ENCODE assay signal across 23 cellular contexts in the genomic region with DNA sequence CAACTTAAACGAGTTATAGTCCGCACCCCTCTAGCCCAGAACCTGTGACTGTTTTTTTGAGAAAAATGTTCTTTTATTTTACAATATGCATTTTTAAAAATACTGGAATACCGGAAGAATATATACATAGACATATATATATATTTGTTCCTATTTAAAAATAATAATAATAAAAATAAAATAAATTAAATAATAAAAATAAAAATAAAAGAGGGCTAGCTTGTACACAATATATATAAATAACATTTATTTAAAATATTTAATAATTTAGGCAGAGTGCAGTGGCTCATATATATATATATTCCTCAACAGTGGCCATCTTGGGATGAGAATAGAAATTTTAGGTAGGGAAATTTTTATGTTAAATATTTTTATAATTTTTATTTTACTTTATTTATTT.
DNase-seq lines count a peak whose midpoint lies in the region; ATAC-seq, FAIRE-seq and TF ChIP-seq lines count a peak whose summit lies in the region.
"Had no signal": no experiment of that assay in that cellular context is flagged by ENCODE, and none has a peak within 500 bp of the region (broad histone marks: within the 10 kb centered on the region; RNA-seq: fewer than 3 reads in every experiment).

No MANE protein-coding gene starts in this region.

- no peak overlapping the region for H3K4me3 Mint-ChIP-seq in GM23338
- H3K4me3 Mint-ChIP-seq: CD14-positive monocyte; CD4-positive, alpha-beta T cell; CD8-positive, alpha-beta memory T cell; H9 had no signal

- no peak for ATAC-seq in pancreas
- no peak for ATAC-seq in GM18511 (IDR thresholded peaks at IDR 0.05; ENCODE audit: unreplicated experiment)
- no peak for ATAC-seq in GM23338
- ATAC-seq: HCT116 had no signal

- H3K27ac Mint-ChIP-seq in GM23338: no peak overlapping the region
- H3K27ac Mint-ChIP-seq: CD14-positive monocyte; CD4-positive, alpha-beta T cell; CD8-positive, alpha-beta memory T cell; H9 had no signal

- no peaks in the 10 kb centered on the region for H3K9me3 ChIP-seq in pancreas
- H3K9me3 ChIP-seq: BE2C had no signal

- H3F3A ChIP-seq in GM23338 (replicated peaks; ENCODE audit: low read depth): no peaks in the 10 kb centered on the region

- no peak for TF ChIP-seq CTCF in pancreas (IDR thresholded peaks at IDR 0.05)
- no peak for TF ChIP-seq CTCF in GM23338 (conservative IDR thresholded peaks at IDR 0.05; ENCODE audit: low read depth in 2 of 2)

- no peak overlapping the region for H3K4me2 ChIP-seq in GM23338

- H3K27me3 ChIP-seq in pancreas (no peaks in the 10 kb centered on the region), GM23338 (ENCODE audit: insufficient read depth) (no peaks in the 10 kb centered on the region)
- H3K27me3 ChIP-seq: BE2C; BLaER1 treated with 17β-estradiol and CSF1 and Interleukin-3, amounts not matched to agents 10 nM and 100 nM had no signal

- H2AFZ ChIP-seq in GM23338: no peak overlapping the region
- H2AFZ ChIP-seq: GM23248 had no signal

- no peaks in the 10 kb centered on the region for H3K79me2 ChIP-seq in GM23338 (replicated peaks; ENCODE audit: insufficient read depth)

- 71 to 78% methylated on average over 3 of the region's 3 CpGs for WGBS in pancreas, 2 donors

- H3K27ac ChIP-seq in pancreas: no peak overlapping the region
- no peak overlapping the region for H3K27ac ChIP-seq in GM23338 (ENCODE audit: low read depth)
- H3K27ac ChIP-seq: BLaER1 treated with 17β-estradiol and CSF1 and Interleukin-3, amounts not matched to agents 10 nM and 100 nM; GM23248 had no signal

- H3K27me3 Mint-ChIP-seq in GM23338 (ENCODE audit: insufficient read depth, low read depth, poor library complexity): no peaks in the 10 kb centered on the region
- H3K27me3 Mint-ChIP-seq: CD4-positive, alpha-beta T cell had no signal

- no peaks in the 10 kb centered on the region for H3K36me3 ChIP-seq in pancreas
- H3K36me3 ChIP-seq in GM23338 (ENCODE audit: insufficient read depth): no peaks in the 10 kb centered on the region
- H3K36me3 ChIP-seq: BE2C; BLaER1 treated with 17β-estradiol and CSF1 and Interleukin-3, amounts not matched to agents 10 nM and 100 nM had no signal

- H3K36me3 Mint-ChIP-seq in GM23338 (ENCODE audit: low read depth): peaks cover 20% of the 10 kb centered on the region
- H3K36me3 Mint-ChIP-seq: CD14-positive monocyte; CD8-positive, alpha-beta memory T cell had no signal

- no peak for DNase-seq in pancreas
- no peak for DNase-seq in NCI-H226
- no peak for DNase-seq in GM23338 (ENCODE audit: low spot score)
- DNase-seq: ACHN; AML-193; BE2C; CD4-positive, alpha-beta T cell; CD8-positive, alpha-beta memory T cell; DMS 273 treated with DMSO at 0.1 percent for 48 hours; DMS79; EL; GF-D8; GM23248; H9 had no signal

- H3K4me1 ChIP-seq in pancreas: no peaks in the 10 kb centered on the region
- H3K4me1 ChIP-seq in GM23338 (ENCODE audit: insufficient read depth): no peaks in the 10 kb centered on the region
- H3K4me1 ChIP-seq: BE2C had no signal

- H3K4me3 ChIP-seq in pancreas (no peak overlapping the region), GM23338 (no peak overlapping the region)
- H3K4me3 ChIP-seq: BLaER1 treated with 17β-estradiol and CSF1 and Interleukin-3, amounts not matched to agents 10 nM and 100 nM; GM23248 had no signal

- H3K9me2 ChIP-seq in GM23338 (ENCODE audit: insufficient read depth): no peaks in the 10 kb centered on the region

- peaks cover 88% of the 10 kb centered on the region for H3K9me3 Mint-ChIP-seq in GM23338

- H3K4me1 Mint-ChIP-seq in GM23338: no peaks in the 10 kb centered on the region
- H3K4me1 Mint-ChIP-seq: CD14-positive monocyte; CD8-positive, alpha-beta memory T cell; H9 had no signal

- no peaks in the 10 kb centered on the region for H4K20me1 ChIP-seq in GM23338 (replicated peaks; ENCODE audit: insufficient read depth)
- H4K20me1 ChIP-seq: BLaER1 treated with 17β-estradiol and CSF1 and Interleukin-3, amounts not matched to agents 10 nM and 100 nM had no signal

- FAIRE-seq in G401.6 (lab: Jason Lieb, UNC) (peak; percentile 52), endometrium (lab: Jason Lieb, UNC) (peak; percentile 75), pancreas (lab: Jason Lieb, UNC) (peak; percentile 80)
- FAIRE-seq: D721Med, GM12891, GM19239 had no signal

- intact Hi-C loops in pancreas (cut with DNase I): no loop called here

TF ChIP-seq in GM23338, 12 proteins besides CTCF, POLR2A, EP300 and RAD21 (continues in another document):
- TF ChIP-seq POLR2AphosphoS5 (IDR thresholded peaks at IDR 0.05; ENCODE audit: low read depth): no peak
- TF ChIP-seq, protein P1, sequence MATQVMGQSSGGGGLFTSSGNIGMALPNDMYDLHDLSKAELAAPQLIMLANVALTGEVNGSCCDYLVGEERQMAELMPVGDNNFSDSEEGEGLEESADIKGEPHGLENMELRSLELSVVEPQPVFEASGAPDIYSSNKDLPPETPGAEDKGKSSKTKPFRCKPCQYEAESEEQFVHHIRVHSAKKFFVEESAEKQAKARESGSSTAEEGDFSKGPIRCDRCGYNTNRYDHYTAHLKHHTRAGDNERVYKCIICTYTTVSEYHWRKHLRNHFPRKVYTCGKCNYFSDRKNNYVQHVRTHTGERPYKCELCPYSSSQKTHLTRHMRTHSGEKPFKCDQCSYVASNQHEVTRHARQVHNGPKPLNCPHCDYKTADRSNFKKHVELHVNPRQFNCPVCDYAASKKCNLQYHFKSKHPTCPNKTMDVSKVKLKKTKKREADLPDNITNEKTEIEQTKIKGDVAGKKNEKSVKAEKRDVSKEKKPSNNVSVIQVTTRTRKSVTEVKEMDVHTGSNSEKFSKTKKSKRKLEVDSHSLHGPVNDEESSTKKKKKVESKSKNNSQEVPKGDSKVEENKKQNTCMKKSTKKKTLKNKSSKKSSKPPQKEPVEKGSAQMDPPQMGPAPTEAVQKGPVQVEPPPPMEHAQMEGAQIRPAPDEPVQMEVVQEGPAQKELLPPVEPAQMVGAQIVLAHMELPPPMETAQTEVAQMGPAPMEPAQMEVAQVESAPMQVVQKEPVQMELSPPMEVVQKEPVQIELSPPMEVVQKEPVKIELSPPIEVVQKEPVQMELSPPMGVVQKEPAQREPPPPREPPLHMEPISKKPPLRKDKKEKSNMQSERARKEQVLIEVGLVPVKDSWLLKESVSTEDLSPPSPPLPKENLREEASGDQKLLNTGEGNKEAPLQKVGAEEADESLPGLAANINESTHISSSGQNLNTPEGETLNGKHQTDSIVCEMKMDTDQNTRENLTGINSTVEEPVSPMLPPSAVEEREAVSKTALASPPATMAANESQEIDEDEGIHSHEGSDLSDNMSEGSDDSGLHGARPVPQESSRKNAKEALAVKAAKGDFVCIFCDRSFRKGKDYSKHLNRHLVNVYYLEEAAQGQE (IDR thresholded peaks at IDR 0.05; ENCODE audit: unreplicated experiment): no peak
- no peak for TF ChIP-seq EZH2 (IDR thresholded peaks at IDR 0.05; ENCODE audit: low read depth, unreplicated experiment)
- no peak for TF ChIP-seq EZH2phosphoT487 (IDR thresholded peaks at IDR 0.05; ENCODE audit: unreplicated experiment)
- TF ChIP-seq, protein P2, sequence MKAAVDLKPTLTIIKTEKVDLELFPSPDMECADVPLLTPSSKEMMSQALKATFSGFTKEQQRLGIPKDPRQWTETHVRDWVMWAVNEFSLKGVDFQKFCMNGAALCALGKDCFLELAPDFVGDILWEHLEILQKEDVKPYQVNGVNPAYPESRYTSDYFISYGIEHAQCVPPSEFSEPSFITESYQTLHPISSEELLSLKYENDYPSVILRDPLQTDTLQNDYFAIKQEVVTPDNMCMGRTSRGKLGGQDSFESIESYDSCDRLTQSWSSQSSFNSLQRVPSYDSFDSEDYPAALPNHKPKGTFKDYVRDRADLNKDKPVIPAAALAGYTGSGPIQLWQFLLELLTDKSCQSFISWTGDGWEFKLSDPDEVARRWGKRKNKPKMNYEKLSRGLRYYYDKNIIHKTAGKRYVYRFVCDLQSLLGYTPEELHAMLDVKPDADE (IDR thresholded peaks at IDR 0.05): no peak
- TF ChIP-seq JUNB (IDR thresholded peaks at IDR 0.05; ENCODE audit: unreplicated experiment): no peak
- no peak for TF ChIP-seq NANOG (IDR thresholded peaks at IDR 0.05; ENCODE audit: borderline replicate concordance)
- no peak for TF ChIP-seq CREB1 (CRISPR knock-in tag; IDR thresholded peaks at IDR 0.05; ENCODE audit: low read depth)
- TF ChIP-seq ZNF114 (CRISPR knock-in tag; IDR thresholded peaks at IDR 0.05): no peak
